ENCODE assay signal across 8 cellular contexts in genomic region chr13:43787998-43788397, GRCh38. TPM values are rescaled to one million over a fixed set of nuclear protein-coding genes. Genes with fewer than 3 reads are reported as not detected.
A peak's percentile ranks its signal among the peaks of the same experiment; 100 is the strongest.
DNase-seq lines count a peak whose midpoint lies in the region; ATAC-seq and TF ChIP-seq lines count a peak whose summit lies in the region.

No MANE protein-coding gene starts in this region.

- no peaks in the 10 kb centered on the region for H3K79me2 ChIP-seq in PC-3 (ENCODE audit: low read length)

- peaks cover 15% of the 10 kb centered on the region for H3K4me1 Mint-ChIP-seq in activated naive CD4-positive, alpha-beta T cell treated with anti-CD3 and anti-CD28 coated beads, Interleukin-2, amount 10 ng/mL, durations not matched to agents 7 days and 5 days

- peaks cover 43% of the 10 kb centered on the region for H3K27me3 Mint-ChIP-seq in activated naive CD4-positive, alpha-beta T cell treated with anti-CD3 and anti-CD28 coated beads, Interleukin-2, amount 10 ng/mL, durations not matched to agents 7 days and 5 days

- no peaks in the 10 kb centered on the region for H3K27me3 ChIP-seq in PC-3 (ENCODE audit: low read length)
- H3K27me3 ChIP-seq in skeletal muscle satellite cell (ENCODE audit: control insufficient read depth, insufficient read depth, low read length) = no peaks in the 10 kb centered on the region

- peak; percentile 67 for TF ChIP-seq CTCF in PC-3 (conservative IDR thresholded peaks at IDR 0.05; ENCODE audit: low read depth, low read length)
- peak; percentile 69 for TF ChIP-seq CTCF in fibroblast of mammary gland (conservative IDR thresholded peaks at IDR 0.05; ENCODE audit: control insufficient read depth, insufficient read depth, low read depth, low read length)

- H3K27ac Mint-ChIP-seq in activated naive CD4-positive, alpha-beta T cell treated with anti-CD3 and anti-CD28 coated beads, Interleukin-2, amount 10 ng/mL, durations not matched to agents 7 days and 5 days = no peak overlapping the region

- H3K4me3 Mint-ChIP-seq in activated naive CD4-positive, alpha-beta T cell treated with anti-CD3 and anti-CD28 coated beads, Interleukin-2, amount 10 ng/mL, durations not matched to agents 7 days and 5 days = peak overlapping the region; percentile 66

- CTCF ChIA-PET in activated naive CD4-positive, alpha-beta T cell treated with anti-CD3 and anti-CD28 coated beads, Interleukin-2, amount 10 ng/mL, durations not matched to agents 7 days and 5 days (lab: Charles Lee) = interaction anchor here (0.9 kb wide), 1 partner anchor 672 kb away, joined by 3 read pairs; no protein-coding TSS in a partner anchor
- CTCF ChIA-PET in PC-3 (lab: Charles Lee) = interaction anchor here (0.5 to 0.7 kb wide), 3 partner anchors 9 to 1024 kb away, joined by 5 to 7 read pairs (median 6); no protein-coding TSS in a partner anchor

- intact Hi-C loops in PC-3 (cut with micrococcal nuclease) = loop anchor here (5.0 to 10.0 kb wide), 3 partner anchors 103 to 486 kb away; no protein-coding TSS in a partner anchor

- H3K9me3 Mint-ChIP-seq in activated naive CD4-positive, alpha-beta T cell treated with anti-CD3 and anti-CD28 coated beads, Interleukin-2, amount 10 ng/mL, durations not matched to agents 7 days and 5 days = no peaks in the 10 kb centered on the region

- H2AFZ ChIP-seq in PC-3 (ENCODE audit: low read length) = peak overlapping the region; percentile 92; the same call in 1 of the 2 replicates

- peak overlapping the region; percentile 79 for H3K4me3 ChIP-seq in PC-3 (ENCODE audit: low read length)
- peak overlapping the region; percentile 64 for H3K4me3 ChIP-seq in fibroblast of mammary gland (ENCODE audit: control insufficient read depth, low read depth, low read length)
- peak overlapping the region; percentile 13 for H3K4me3 ChIP-seq in skeletal muscle satellite cell (ENCODE audit: low read length)

- no peaks in the 10 kb centered on the region for H3K36me3 Mint-ChIP-seq in activated naive CD4-positive, alpha-beta T cell treated with anti-CD3 and anti-CD28 coated beads, Interleukin-2, amount 10 ng/mL, durations not matched to agents 7 days and 5 days

- H3K36me3 ChIP-seq in PC-3 (ENCODE audit: low read depth, low read length) (no peaks in the 10 kb centered on the region), skeletal muscle satellite cell (ENCODE audit: insufficient read depth, low read length) (no peaks in the 10 kb centered on the region)

- no peaks in the 10 kb centered on the region for H3K9me3 ChIP-seq in PC-3 (ENCODE audit: low read length)
- no peaks in the 10 kb centered on the region for H3K9me3 ChIP-seq in skeletal muscle satellite cell (replicated peaks; ENCODE audit: low read length)

- peak overlapping the region; percentile 76; the same call in 1 of the 2 replicates for H3K9ac ChIP-seq in PC-3 (ENCODE audit: low read length)
- no peak overlapping the region for H3K9ac ChIP-seq in skeletal muscle satellite cell (ENCODE audit: low read depth, low read length)

- peaks cover 7% of the 10 kb centered on the region; the same call in 1 of the 2 replicates for H3K4me1 ChIP-seq in PC-3 (ENCODE audit: insufficient read depth, low read length)
- H3K4me1 ChIP-seq in skeletal muscle satellite cell (ENCODE audit: control insufficient read depth, insufficient read depth, low read length) = peaks cover 27% of the 10 kb centered on the region

- H3K4me2 ChIP-seq in PC-3 (ENCODE audit: low read length) (peak overlapping the region; percentile 95), skeletal muscle satellite cell (ENCODE audit: low read length) (peak overlapping the region; percentile 99)

- H4K20me1 ChIP-seq in PC-3 (ENCODE audit: low read length) = no peaks in the 10 kb centered on the region

- no peaks in the 10 kb centered on the region for H3K9me2 ChIP-seq in PC-3 (replicated peaks; ENCODE audit: low read length)

- no peak overlapping the region for H3K27ac ChIP-seq in PC-3 (ENCODE audit: low read length)

- no peaks in the 10 kb centered on the region for H3F3A ChIP-seq in PC-3 (ENCODE audit: low read length, unreplicated experiment)

- POLR2A ChIA-PET in PC-3 (lab: Charles Lee; ENCODE audit: unreplicated experiment) = interaction anchor here (0.6 kb wide), 1 partner anchor 504 kb away, joined by 4 read pairs; no protein-coding TSS in a partner anchor

- peak; percentile 14 for ATAC-seq in PC-3

- DNase-seq in activated naive CD4-positive, alpha-beta T cell treated with anti-CD3 and anti-CD28 coated beads, Interleukin-2, amount 10 ng/mL, durations not matched to agents 7 days and 5 days = no peak
- no peak for DNase-seq in activated naive CD4-positive, alpha-beta T cell treated with Interleukin-2 at 50 U/mL for 16 hours
- DNase-seq in PC-3 (peak; percentile 63), fibroblast of mammary gland (ENCODE audit: low read depth) (peak; percentile 75), OCI-M2 (lab: John Stamatoyannopoulos, UW; ENCODE audit: unreplicated experiment) (no peak), kidney glomerular epithelial cell (lab: John Stamatoyannopoulos, UW) (no peak), mucosa of gallbladder (ENCODE audit: low spot score) (no peak)

- no TSS peak for BruUV-seq in PC-3 (replicated peaks; lab: Mats Ljungman, UMichigan)

RNA-seq across cellular contexts. Expression of gene ENOX1, which starts 1.2 kb away (rescaled TPM):
- 0.81 and 0.95 TPM in 2 replicates for total RNA-seq in PC-3 (2014; rRNA removed)
- total RNA-seq in skeletal muscle satellite cell (2012; rRNA removed) = 6.6 and 10.5 TPM in 2 replicates
- 2.0 TPM for total RNA-seq in mucosa of gallbladder

Comparison
In these comparisons a context has a peak if more than half of its experiments do, and no peak if none do; other contexts are left out.
1. DNase-seq: peak in PC-3 (single experiment) and fibroblast of mammary gland (single experiment); none in activated naive CD4-positive, alpha-beta T cell treated with anti-CD3 and anti-CD28 coated beads, Interleukin-2, amount 10 ng/mL, durations not matched to agents 7 days and 5 days (single experiment), activated naive CD4-positive, alpha-beta T cell treated with Interleukin-2 at 50 U/mL for 16 hours (single experiment), OCI-M2 (single experiment), kidney glomerular epithelial cell (single experiment) and mucosa of gallbladder (single experiment).
2. H3K4me3 ChIP-seq: peak in every context shown above with its lines; median percentile 79 in PC-3; 64 in fibroblast of mammary gland; 13 in skeletal muscle satellite cell.